ENCODE assay signal across 1 cellular context in the genomic region with DNA sequence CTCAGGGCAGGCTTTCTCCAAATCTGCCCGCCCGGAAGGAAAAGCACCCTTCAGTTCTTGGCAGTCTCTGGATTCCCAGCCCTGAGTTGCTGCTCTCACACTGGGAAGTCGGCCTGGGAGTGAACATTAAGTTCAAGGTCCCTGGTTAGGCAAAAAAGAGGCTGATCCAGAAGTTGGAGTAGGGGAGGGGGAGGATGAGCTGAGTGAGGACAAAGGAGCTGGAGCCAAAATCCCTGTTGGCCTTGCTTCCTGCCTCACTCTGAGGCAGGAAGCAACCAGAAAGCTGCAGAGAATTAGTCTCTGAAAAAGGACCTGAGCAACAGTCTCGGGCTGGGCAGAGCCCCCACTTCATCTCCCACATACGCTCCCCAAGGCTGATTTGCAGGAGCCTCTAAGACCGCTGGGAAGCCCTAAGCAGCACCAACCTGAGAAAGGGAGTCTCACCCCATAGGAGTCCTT.
TF ChIP-seq lines count a peak whose summit lies in the region.

No MANE protein-coding gene starts in this region.

TF ChIP-seq in GM23338, 12 proteins besides CTCF, POLR2A, EP300 and RAD21:
- TF ChIP-seq CREB1 (CRISPR knock-in tag; IDR thresholded peaks at IDR 0.05; ENCODE audit: low read depth) = no peak
- TF ChIP-seq, protein P1, sequence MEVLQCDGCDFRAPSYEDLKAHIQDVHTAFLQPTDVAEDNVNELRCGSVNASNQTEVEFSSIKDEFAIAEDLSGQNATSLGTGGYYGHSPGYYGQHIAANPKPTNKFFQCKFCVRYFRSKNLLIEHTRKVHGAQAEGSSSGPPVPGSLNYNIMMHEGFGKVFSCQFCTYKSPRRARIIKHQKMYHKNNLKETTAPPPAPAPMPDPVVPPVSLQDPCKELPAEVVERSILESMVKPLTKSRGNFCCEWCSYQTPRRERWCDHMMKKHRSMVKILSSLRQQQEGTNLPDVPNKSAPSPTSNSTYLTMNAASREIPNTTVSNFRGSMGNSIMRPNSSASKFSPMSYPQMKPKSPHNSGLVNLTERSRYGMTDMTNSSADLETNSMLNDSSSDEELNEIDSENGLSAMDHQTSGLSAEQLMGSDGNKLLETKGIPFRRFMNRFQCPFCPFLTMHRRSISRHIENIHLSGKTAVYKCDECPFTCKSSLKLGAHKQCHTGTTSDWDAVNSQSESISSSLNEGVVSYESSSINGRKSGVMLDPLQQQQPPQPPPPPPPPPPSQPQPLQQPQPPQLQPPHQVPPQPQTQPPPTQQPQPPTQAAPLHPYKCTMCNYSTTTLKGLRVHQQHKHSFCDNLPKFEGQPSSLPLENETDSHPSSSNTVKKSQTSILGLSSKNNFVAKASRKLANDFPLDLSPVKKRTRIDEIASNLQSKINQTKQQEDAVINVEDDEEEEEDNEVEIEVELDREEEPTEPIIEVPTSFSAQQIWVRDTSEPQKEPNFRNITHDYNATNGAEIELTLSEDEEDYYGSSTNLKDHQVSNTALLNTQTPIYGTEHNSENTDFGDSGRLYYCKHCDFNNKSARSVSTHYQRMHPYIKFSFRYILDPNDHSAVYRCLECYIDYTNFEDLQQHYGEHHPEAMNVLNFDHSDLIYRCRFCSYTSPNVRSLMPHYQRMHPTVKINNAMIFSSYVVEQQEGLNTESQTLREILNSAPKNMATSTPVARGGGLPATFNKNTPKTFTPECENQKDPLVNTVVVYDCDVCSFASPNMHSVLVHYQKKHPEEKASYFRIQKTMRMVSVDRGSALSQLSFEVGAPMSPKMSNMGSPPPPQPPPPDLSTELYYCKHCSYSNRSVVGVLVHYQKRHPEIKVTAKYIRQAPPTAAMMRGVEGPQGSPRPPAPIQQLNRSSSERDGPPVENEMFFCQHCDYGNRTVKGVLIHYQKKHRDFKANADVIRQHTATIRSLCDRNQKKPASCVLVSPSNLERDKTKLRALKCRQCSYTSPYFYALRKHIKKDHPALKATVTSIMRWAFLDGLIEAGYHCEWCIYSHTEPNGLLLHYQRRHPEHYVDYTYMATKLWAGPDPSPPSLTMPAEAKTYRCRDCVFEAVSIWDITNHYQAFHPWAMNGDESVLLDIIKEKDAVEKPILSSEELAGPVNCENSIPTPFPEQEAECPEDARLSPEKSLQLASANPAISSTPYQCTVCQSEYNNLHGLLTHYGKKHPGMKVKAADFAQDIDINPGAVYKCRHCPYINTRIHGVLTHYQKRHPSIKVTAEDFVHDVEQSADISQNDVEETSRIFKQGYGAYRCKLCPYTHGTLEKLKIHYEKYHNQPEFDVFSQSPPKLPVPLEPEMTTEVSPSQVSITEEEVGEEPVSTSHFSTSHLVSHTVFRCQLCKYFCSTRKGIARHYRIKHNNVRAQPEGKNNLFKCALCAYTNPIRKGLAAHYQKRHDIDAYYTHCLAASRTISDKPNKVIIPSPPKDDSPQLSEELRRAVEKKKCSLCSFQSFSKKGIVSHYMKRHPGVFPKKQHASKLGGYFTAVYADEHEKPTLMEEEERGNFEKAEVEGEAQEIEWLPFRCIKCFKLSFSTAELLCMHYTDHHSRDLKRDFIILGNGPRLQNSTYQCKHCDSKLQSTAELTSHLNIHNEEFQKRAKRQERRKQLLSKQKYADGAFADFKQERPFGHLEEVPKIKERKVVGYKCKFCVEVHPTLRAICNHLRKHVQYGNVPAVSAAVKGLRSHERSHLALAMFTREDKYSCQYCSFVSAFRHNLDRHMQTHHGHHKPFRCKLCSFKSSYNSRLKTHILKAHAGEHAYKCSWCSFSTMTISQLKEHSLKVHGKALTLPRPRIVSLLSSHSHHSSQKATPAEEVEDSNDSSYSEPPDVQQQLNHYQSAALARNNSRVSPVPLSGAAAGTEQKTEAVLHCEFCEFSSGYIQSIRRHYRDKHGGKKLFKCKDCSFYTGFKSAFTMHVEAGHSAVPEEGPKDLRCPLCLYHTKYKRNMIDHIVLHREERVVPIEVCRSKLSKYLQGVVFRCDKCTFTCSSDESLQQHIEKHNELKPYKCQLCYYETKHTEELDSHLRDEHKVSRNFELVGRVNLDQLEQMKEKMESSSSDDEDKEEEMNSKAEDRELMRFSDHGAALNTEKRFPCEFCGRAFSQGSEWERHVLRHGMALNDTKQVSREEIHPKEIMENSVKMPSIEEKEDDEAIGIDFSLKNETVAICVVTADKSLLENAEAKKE (CRISPR knock-in tag; IDR thresholded peaks at IDR 0.05) = no peak
- no peak for TF ChIP-seq EZH2phosphoT487 (IDR thresholded peaks at IDR 0.05; ENCODE audit: unreplicated experiment)
- TF ChIP-seq STAT1 (IDR thresholded peaks at IDR 0.05; ENCODE audit: unreplicated experiment) = no peak
- no peak for TF ChIP-seq ZNF114 (CRISPR knock-in tag; IDR thresholded peaks at IDR 0.05)
- TF ChIP-seq ZNF331 (CRISPR knock-in tag; IDR thresholded peaks at IDR 0.05; ENCODE audit: low read depth) = no peak
- TF ChIP-seq, protein P2, sequence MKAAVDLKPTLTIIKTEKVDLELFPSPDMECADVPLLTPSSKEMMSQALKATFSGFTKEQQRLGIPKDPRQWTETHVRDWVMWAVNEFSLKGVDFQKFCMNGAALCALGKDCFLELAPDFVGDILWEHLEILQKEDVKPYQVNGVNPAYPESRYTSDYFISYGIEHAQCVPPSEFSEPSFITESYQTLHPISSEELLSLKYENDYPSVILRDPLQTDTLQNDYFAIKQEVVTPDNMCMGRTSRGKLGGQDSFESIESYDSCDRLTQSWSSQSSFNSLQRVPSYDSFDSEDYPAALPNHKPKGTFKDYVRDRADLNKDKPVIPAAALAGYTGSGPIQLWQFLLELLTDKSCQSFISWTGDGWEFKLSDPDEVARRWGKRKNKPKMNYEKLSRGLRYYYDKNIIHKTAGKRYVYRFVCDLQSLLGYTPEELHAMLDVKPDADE (IDR thresholded peaks at IDR 0.05) = no peak; the same call in 1 of the 2 replicates
- no peak for TF ChIP-seq EZH2 (IDR thresholded peaks at IDR 0.05; ENCODE audit: low read depth, unreplicated experiment)
- no peak for TF ChIP-seq NANOG (IDR thresholded peaks at IDR 0.05; ENCODE audit: borderline replicate concordance)
- TF ChIP-seq POLR2AphosphoS5 (IDR thresholded peaks at IDR 0.05; ENCODE audit: low read depth) = no peak
- no peak for TF ChIP-seq REST (IDR thresholded peaks at IDR 0.05; ENCODE audit: unreplicated experiment)
- TF ChIP-seq JUNB (IDR thresholded peaks at IDR 0.05; ENCODE audit: unreplicated experiment) = no peak
